Comparison of ENCODE assay signal across 10 cellular contexts in the genomic region with DNA sequence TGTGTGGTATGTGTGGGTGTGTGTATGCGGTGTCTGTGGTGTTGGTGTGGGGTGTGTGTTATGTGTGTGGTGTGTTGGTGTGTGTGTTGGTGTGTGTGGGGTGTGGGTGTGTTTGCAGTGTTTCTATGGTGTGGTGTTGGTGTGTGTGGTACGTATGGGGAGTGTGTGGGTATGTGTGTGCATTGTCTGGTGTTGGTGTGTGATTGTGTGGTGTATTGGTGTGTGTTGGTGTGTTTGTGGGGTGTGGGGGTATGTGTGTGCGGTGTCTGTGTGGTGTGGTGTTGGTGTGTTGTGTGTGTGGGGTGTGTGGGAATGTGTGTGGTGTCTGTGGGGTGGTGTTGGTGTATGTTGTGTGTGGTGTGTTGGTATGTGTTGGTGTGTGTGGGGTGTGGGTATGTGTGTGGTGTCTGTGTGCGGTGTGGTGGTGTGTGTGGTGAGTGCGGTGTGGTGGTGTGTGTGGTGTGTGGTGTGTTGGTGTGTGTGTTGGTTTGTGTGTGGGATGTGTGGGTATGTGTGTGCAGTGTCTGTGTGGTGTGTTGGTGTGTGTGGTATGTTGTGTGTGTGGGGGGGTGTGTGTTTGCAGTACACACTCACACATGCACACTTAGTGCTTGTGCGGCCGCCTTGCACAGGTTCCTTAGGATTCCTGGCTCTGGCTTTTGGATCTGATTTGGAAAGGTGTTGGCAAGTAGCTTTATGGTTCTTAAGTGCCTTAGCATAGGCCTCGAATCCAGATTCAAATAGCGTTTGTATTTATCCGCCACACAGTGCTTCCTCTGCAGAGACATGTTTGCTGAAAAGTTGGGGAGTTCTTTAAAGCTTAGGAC. TPM values are rescaled to one million over a fixed set of nuclear protein-coding genes. Genes with fewer than 3 reads are reported as not detected.
A peak's percentile ranks its signal among the peaks of the same experiment; 100 is the strongest.
DNase-seq lines count a peak whose midpoint lies in the region; ATAC-seq and TF ChIP-seq lines count a peak whose summit lies in the region.
"Had no signal": no experiment of that assay in that cellular context is flagged by ENCODE, and none has a peak within 500 bp of the region (broad histone marks: within the 10 kb centered on the region; RNA-seq: fewer than 3 reads in every experiment).

No MANE protein-coding gene starts in this region.

- H3K9me3 Mint-ChIP-seq in activated naive CD4-positive, alpha-beta T cell treated with anti-CD3 and anti-CD28 coated beads, Interleukin-2, amount 50 U/mL, for 72 hours: no peaks in the 10 kb centered on the region
- H3K9me3 Mint-ChIP-seq in type B pancreatic cell: no peaks in the 10 kb centered on the region

- ATAC-seq in activated naive CD4-positive, alpha-beta T cell treated with anti-CD3 and anti-CD28 coated beads, Interleukin-2, amount 50 U/mL, for 72 hours: peak; percentile 10 to 20
- ATAC-seq in gastroesophageal sphincter (no peak), GM21786 (IDR thresholded peaks at IDR 0.05; ENCODE audit: unreplicated experiment) (no peak)

- DNase-seq in activated naive CD4-positive, alpha-beta T cell treated with anti-CD3 and anti-CD28 coated beads, Interleukin-2, amount 50 U/mL, for 72 hours (ENCODE audit: low spot score in 2 of 2): no peak
- no peak for DNase-seq in activated naive CD4-positive, alpha-beta T cell treated with anti-CD3 and anti-CD28 coated beads, Interleukin-2, amount 50 U/mL, for 16 hours
- DNase-seq in SK-N-MC (ENCODE audit: low read depth, low spot score) (no peak), thyroid gland (no peak), hippocampal formation (lab: John Stamatoyannopoulos, UW) (no peak), type B pancreatic cell (ENCODE audit: extremely low spot score, unreplicated experiment) (no peak)
- DNase-seq: C1 segment of cervical spinal cord; effector CD4-positive, alpha-beta T cell had no signal

- H3K36me3 ChIP-seq in SK-N-MC (ENCODE audit: insufficient read depth, low read length) (no peaks in the 10 kb centered on the region), gastroesophageal sphincter (no peaks in the 10 kb centered on the region), thyroid gland (no peaks in the 10 kb centered on the region)

- TF ChIP-seq EP300 in gastroesophageal sphincter (IDR thresholded peaks at IDR 0.05): no peak

- 44 to 53% methylated on average over 7 of the region's 10 CpGs for WGBS in gastroesophageal sphincter (ENCODE audit: low coverage in 1 of 2), 2 donors
- WGBS in thyroid gland, 2 donors: 69 to 70% methylated on average over 10 of the region's 10 CpGs

- intact Hi-C loops in thyroid gland (cut with DNase I): no loop called here

- H3K27me3 ChIP-seq in gastroesophageal sphincter (no peaks in the 10 kb centered on the region), thyroid gland (no peaks in the 10 kb centered on the region)

- TF ChIP-seq CTCF in gastroesophageal sphincter (IDR thresholded peaks at IDR 0.05) (no peak), thyroid gland (IDR thresholded peaks at IDR 0.05) (no peak), type B pancreatic cell (conservative IDR thresholded peaks at IDR 0.05) (no peak)

- no peak overlapping the region for H3K4me3 Mint-ChIP-seq in type B pancreatic cell

- H3K36me3 Mint-ChIP-seq in activated naive CD4-positive, alpha-beta T cell treated with anti-CD3 and anti-CD28 coated beads, Interleukin-2, amount 50 U/mL, for 72 hours: no peaks in the 10 kb centered on the region
- peaks cover 7% of the 10 kb centered on the region for H3K36me3 Mint-ChIP-seq in type B pancreatic cell

- no peaks in the 10 kb centered on the region for H3K9me3 ChIP-seq in SK-N-MC (ENCODE audit: low read depth, low read length)
- H3K9me3 ChIP-seq in gastroesophageal sphincter: no peaks in the 10 kb centered on the region
- no peaks in the 10 kb centered on the region for H3K9me3 ChIP-seq in thyroid gland

- no peak overlapping the region for H3K9ac ChIP-seq in SK-N-MC (ENCODE audit: insufficient read length)

- H3K27ac ChIP-seq in SK-N-MC: peak overlapping the region; percentile 57; the same call in 1 of the 2 replicates
- H3K27ac ChIP-seq in gastroesophageal sphincter: peak overlapping the region in 3 of 4 donors; percentile 55 to 71 (median 64)
- H3K27ac ChIP-seq in thyroid gland: peak overlapping the region; percentile 42 to 77 (median 64)

- H3K27me3 Mint-ChIP-seq in type B pancreatic cell: no peaks in the 10 kb centered on the region

- TF ChIP-seq POLR2A in gastroesophageal sphincter (IDR thresholded peaks at IDR 0.05) (no peak), thyroid gland (IDR thresholded peaks at IDR 0.05) (no peak)

- H3K27ac Mint-ChIP-seq in activated naive CD4-positive, alpha-beta T cell treated with anti-CD3 and anti-CD28 coated beads, Interleukin-2, amount 50 U/mL, for 72 hours: no peak overlapping the region
- H3K27ac Mint-ChIP-seq in type B pancreatic cell: no peak overlapping the region

- peaks cover 36% of the 10 kb centered on the region for H3K4me1 Mint-ChIP-seq in type B pancreatic cell (ENCODE audit: unreplicated experiment)

- H3K4me3 ChIP-seq in SK-N-MC (no peak overlapping the region), gastroesophageal sphincter (no peak overlapping the region), thyroid gland (replicated peaks in 1 of 3) (no peak overlapping the region)

- H3K4me1 ChIP-seq in gastroesophageal sphincter (peaks cover 9 to 100% (median 69%) of the 10 kb centered on the region in 3 donors), thyroid gland (peaks cover 77 to 94% of the 10 kb centered on the region in 2 donors)

RNA-seq across cellular contexts. Expression of a gene that starts 16.4 kb away (rescaled TPM):
- total RNA-seq in activated naive CD4-positive, alpha-beta T cell treated with anti-CD3 and anti-CD28 coated beads, Interleukin-2, amount 50 U/mL, for 72 hours: 10 to 100 TPM; 34.9 to 36.0 TPM
- total RNA-seq in gastroesophageal sphincter (10 to 100 TPM; 28.8 to 87.4 (median 54.9) TPM), thyroid gland (10 to 100 TPM; 34.0 to 70.1 (median 46.2) TPM), type B pancreatic cell (ENCODE audit: low replicate concordance) (28.4 and 44.5 TPM in 2 replicates)

Comparison
In these comparisons a context has a peak if more than half of its experiments do, and no peak if none do; other contexts are left out.
1. ATAC-seq: peak in activated naive CD4-positive, alpha-beta T cell treated with anti-CD3 and anti-CD28 coated beads, Interleukin-2, amount 50 U/mL, for 72 hours (2 of 2); none in gastroesophageal sphincter (single experiment) and GM21786 (single experiment).
2. Peak in every context shown above with its lines, with median percentiles within 50 percentile points of each other: H3K27ac ChIP-seq.